In the genomic region with DNA sequence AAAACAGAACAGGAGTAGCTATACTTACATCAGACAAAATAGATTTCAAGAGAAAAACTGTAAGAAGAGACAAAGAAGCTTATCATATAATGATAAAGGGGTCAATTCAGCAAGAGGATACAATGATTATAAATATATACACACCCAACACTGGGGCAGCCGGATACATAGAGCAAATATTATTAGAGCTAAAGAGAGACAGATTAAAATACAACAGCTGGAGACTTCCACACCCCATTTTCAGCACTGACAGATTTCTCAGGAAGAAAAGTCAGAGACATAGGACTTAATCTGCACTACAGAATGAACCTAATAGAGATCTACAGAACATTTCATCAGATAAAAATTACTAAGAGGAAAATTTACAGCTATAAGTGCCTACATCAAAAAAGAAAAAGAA, we compare ENCODE assay signal across 19 cellular contexts. TPM values are rescaled to one million over a fixed set of nuclear protein-coding genes. Genes with fewer than 3 reads are reported as not detected.
DNase-seq lines count a peak whose midpoint lies in the region; ATAC-seq, FAIRE-seq and TF ChIP-seq lines count a peak whose summit lies in the region.
"Had no signal": no experiment of that assay in that cellular context is flagged by ENCODE, and none has a peak within 500 bp of the region (broad histone marks: within the 10 kb centered on the region; RNA-seq: fewer than 3 reads in every experiment).

No MANE protein-coding gene starts in this region.

- H3K4me3 Mint-ChIP-seq in activated T-helper 17 cell treated with anti-CD3 and anti-CD28 coated beads, Interleukin-2, amount 50 U/mL, for 72 hours = no peak overlapping the region
- H3K4me3 Mint-ChIP-seq: CD4-positive, alpha-beta memory T cell had no signal

- no peaks in the 10 kb centered on the region for H3K79me2 ChIP-seq in hepatocyte

- peaks cover 96% of the 10 kb centered on the region for H3K36me3 Mint-ChIP-seq in activated T-helper 17 cell treated with anti-CD3 and anti-CD28 coated beads, Interleukin-2, amount 50 U/mL, for 72 hours (ENCODE audit: low read depth)

- no peak overlapping the region for H2AFZ ChIP-seq in hepatocyte

- H3K27ac ChIP-seq in left ventricle myocardium inferior (replicated peaks) (peak overlapping the region; percentile 80), right cardiac atrium (ENCODE audit: low read length) (no peak overlapping the region), hepatocyte (peak overlapping the region; percentile 8), small intestine (ENCODE audit: low read depth in 1 of 2, low read length in 1 of 2) (no peak overlapping the region), A673 (ENCODE audit: low read depth, low read length, poor library complexity, severe bottlenecking) (no peak overlapping the region)
- H3K27ac ChIP-seq: KMS-11 had no signal

- no peaks in the 10 kb centered on the region for H3K9me2 ChIP-seq in hepatocyte (replicated peaks; ENCODE audit: insufficient read depth)

- H3K36me3 ChIP-seq in left ventricle myocardium inferior (peaks cover 42% of the 10 kb centered on the region), hepatocyte (replicated peaks; ENCODE audit: insufficient read depth, low read depth) (no peaks in the 10 kb centered on the region), small intestine (ENCODE audit: control insufficient read depth in 2 of 2, insufficient read depth in 2 of 2, low read length in 2 of 2) (no peaks in the 10 kb centered on the region), A673 (ENCODE audit: insufficient read depth, low read length, poor library complexity, severe bottlenecking) (no peaks in the 10 kb centered on the region)

- H3K27ac Mint-ChIP-seq in activated T-helper 17 cell treated with anti-CD3 and anti-CD28 coated beads, Interleukin-2, amount 50 U/mL, for 72 hours = peak overlapping the region; percentile 65

- CTCF ChIA-PET in A673 (lab: Charles Lee) = no interaction called here

- H3K4me3 ChIP-seq in left ventricle myocardium inferior (no peak overlapping the region), right cardiac atrium (ENCODE audit: low read length) (no peak overlapping the region), hepatocyte (no peak overlapping the region), small intestine (ENCODE audit: low read depth in 1 of 2, low read length in 2 of 2) (no peak overlapping the region), A673 (ENCODE audit: low read depth, low read length, poor library complexity, severe bottlenecking) (no peak overlapping the region)
- H3K4me3 ChIP-seq: MG63 had no signal

- H3K27me3 ChIP-seq in left ventricle myocardium inferior (ENCODE audit: low read depth) = no peaks in the 10 kb centered on the region
- no peaks in the 10 kb centered on the region for H3K27me3 ChIP-seq in right cardiac atrium (ENCODE audit: control insufficient read depth, insufficient read depth)
- H3K27me3 ChIP-seq in hepatocyte = no peaks in the 10 kb centered on the region
- no peaks in the 10 kb centered on the region for H3K27me3 ChIP-seq in small intestine (ENCODE audit: control insufficient read depth in 2 of 2, insufficient read depth in 2 of 2, low read length in 2 of 2)
- no peaks in the 10 kb centered on the region for H3K27me3 ChIP-seq in A673 (replicated peaks; ENCODE audit: insufficient read depth, low read depth, low read length, poor library complexity)
- H3K27me3 ChIP-seq: BE2C, MG63 had no signal

- intact Hi-C loops in left ventricle myocardium inferior (cut with micrococcal nuclease) = no loop called here
- intact Hi-C loops in right cardiac atrium (cut with DNase I) = loop anchor here in 1 of 4 donors (10.0 kb wide), 1 partner anchor 930 kb away; the partner anchor contains the start of gene C7
- intact Hi-C loops in A673 (cut with micrococcal nuclease; ENCODE audit: unreplicated experiment) = no loop called here

- FAIRE-seq in small intestine (lab: Jason Lieb, UNC) = no peak
- FAIRE-seq: GM19239, H1 had no signal

- peaks cover 28% of the 10 kb centered on the region for H3K4me1 Mint-ChIP-seq in activated T-helper 17 cell treated with anti-CD3 and anti-CD28 coated beads, Interleukin-2, amount 50 U/mL, for 72 hours

- TF ChIP-seq CTCF in left ventricle myocardium inferior (IDR thresholded peaks at IDR 0.05; ENCODE audit: borderline replicate concordance) (no peak), hepatocyte (IDR thresholded peaks at IDR 0.05; ENCODE audit: poor library complexity) (no peak), A673 (conservative IDR thresholded peaks at IDR 0.05; ENCODE audit: low read depth, low read length) (no peak)

- DNase-seq in left ventricle myocardium inferior (no peak), right cardiac atrium (no peak), hepatocyte (ENCODE audit: low spot score) (no peak), small intestine (peak; percentile 41), A673 (ENCODE audit: low spot score) (no peak)
- DNase-seq: BE2C; Calu3; CD4-positive, alpha-beta memory T cell; DMS53; MG63; NCI-H1092; NCI-H1694; NCI-H2227 treated with DMSO at 0.1 percent for 48 hours; NCI-H524 had no signal

- H3K9me3 ChIP-seq in left ventricle myocardium inferior (replicated peaks) (no peaks in the 10 kb centered on the region), right cardiac atrium (ENCODE audit: control insufficient read depth, low read length) (no peaks in the 10 kb centered on the region), hepatocyte (ENCODE audit: low read depth) (no peaks in the 10 kb centered on the region), small intestine (ENCODE audit: control insufficient read depth, low read depth) (no peaks in the 10 kb centered on the region), A673 (ENCODE audit: low read depth, low read length, poor library complexity, severe bottlenecking) (no peaks in the 10 kb centered on the region)
- H3K9me3 ChIP-seq: BE2C, MG63 had no signal

- no peaks in the 10 kb centered on the region for H3K9me3 Mint-ChIP-seq in activated T-helper 17 cell treated with anti-CD3 and anti-CD28 coated beads, Interleukin-2, amount 50 U/mL, for 72 hours
- H3K9me3 Mint-ChIP-seq: CD4-positive, alpha-beta memory T cell had no signal

- no peak for ATAC-seq in right cardiac atrium
- no peak for ATAC-seq in activated T-helper 17 cell treated with anti-CD3 and anti-CD28 coated beads, Interleukin-2, amount 50 U/mL, for 72 hours (replicated peaks)
- ATAC-seq in HG02798 (IDR thresholded peaks at IDR 0.05; ENCODE audit: poor library complexity, unreplicated experiment) = no peak

- H3K27me3 Mint-ChIP-seq in activated T-helper 17 cell treated with anti-CD3 and anti-CD28 coated beads, Interleukin-2, amount 50 U/mL, for 72 hours = no peaks in the 10 kb centered on the region
- H3K27me3 Mint-ChIP-seq: CD4-positive, alpha-beta memory T cell had no signal

- H3K4me1 ChIP-seq in left ventricle myocardium inferior = peaks cover 27% of the 10 kb centered on the region
- H3K4me1 ChIP-seq in right cardiac atrium (ENCODE audit: control insufficient read depth, insufficient read depth, low read length) = peaks cover 2% of the 10 kb centered on the region
- H3K4me1 ChIP-seq in hepatocyte (ENCODE audit: insufficient read depth) = peaks cover 5% of the 10 kb centered on the region
- no peaks in the 10 kb centered on the region for H3K4me1 ChIP-seq in small intestine (ENCODE audit: control insufficient read depth in 2 of 2, insufficient read depth in 1 of 2, low read depth in 1 of 2, low read length in 1 of 2)
- H3K4me1 ChIP-seq in A673 (ENCODE audit: insufficient read depth, low read length, poor library complexity, severe bottlenecking) = no peaks in the 10 kb centered on the region

- H3K4me2 ChIP-seq in hepatocyte = no peak overlapping the region
- H3K4me2 ChIP-seq: KMS-11 had no signal

- POLR2A ChIA-PET in A673 (lab: Charles Lee; ENCODE audit: low non-redundant PET) = no interaction called here

- 55% methylated on average over 1 of the region's 1 CpG for WGBS in right cardiac atrium
- 73% methylated on average over 1 of the region's 1 CpG for WGBS in hepatocyte (ENCODE audit: low lambda C conversion rate, missing lambda C conversion rate)
- WGBS in small intestine, 3 donors = 28 to 52% (median 41%) methylated on average over 1 of the region's 1 CpG

- H4K20me1 ChIP-seq in hepatocyte (ENCODE audit: insufficient read depth, poor library complexity, severe bottlenecking) = no peaks in the 10 kb centered on the region

- BruUV-seq in A673 (replicated peaks; lab: Mats Ljungman, UMichigan) = no TSS peak

RNA-seq across cellular contexts. Expression of gene OXCT1, which starts 35.7 kb away (rescaled TPM):
- total RNA-seq in left ventricle myocardium inferior (234 TPM), right cardiac atrium (100 to 1,000 TPM in 1 of 4 donors, 10 to 100 TPM in 3; 77.9 to 108 (median 84.8) TPM), hepatocyte (12.6 and 16.9 TPM in 2 replicates), A673 (2021) (48.4 and 49.8 TPM in 2 replicates)
- polyA plus RNA-seq in right cardiac atrium (54.7 TPM), hepatocyte (7.8 and 12.4 TPM in 2 replicates), small intestine (10 to 100 TPM in 1 of 3 donors, 1 to 10 TPM in 2; 2.9 to 29.8 (median 3.8) TPM)
- 10 to 100 TPM; 49.9 to 74.4 TPM for total RNA-seq in activated T-helper 17 cell treated with anti-CD3 and anti-CD28 coated beads, Interleukin-2, amount 50 U/mL, for 72 hours

Comparison
In these comparisons a context has a peak if more than half of its experiments do, and no peak if none do; other contexts are left out.
1. H3K27ac ChIP-seq: peak in left ventricle myocardium inferior (single experiment) and hepatocyte (single experiment); none in right cardiac atrium (single experiment), small intestine (0 of 2) and A673 (single experiment).